In the genomic region with DNA sequence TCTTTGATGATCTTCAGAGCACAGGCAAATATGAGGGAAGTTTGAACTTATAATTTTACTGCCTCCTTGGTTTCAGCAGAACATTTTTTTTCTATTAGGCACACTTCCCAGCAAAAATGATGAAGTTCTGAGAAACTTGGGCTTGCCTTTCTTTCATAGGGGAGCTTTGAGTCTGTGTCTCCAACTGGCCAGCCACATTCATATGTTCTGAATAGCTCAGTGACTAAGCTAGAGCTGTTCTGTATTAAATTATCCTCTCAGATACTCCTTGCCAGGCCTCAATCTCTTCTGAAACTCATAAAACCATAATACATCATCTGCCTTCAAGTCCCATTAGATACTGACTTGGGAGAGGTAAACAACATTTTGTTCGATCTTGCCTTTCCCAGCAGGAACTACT, we compare ENCODE assay signal across 23 cellular contexts.
"Had no signal": no experiment of that assay in that cellular context is flagged by ENCODE, and none has a peak within 500 bp of the region (broad histone marks: within the 10 kb centered on the region; RNA-seq: fewer than 3 reads in every experiment).

No MANE protein-coding gene starts in this region.

- H3K4me3 ChIP-seq: lung, suprapubic skin, upper lobe of left lung had no signal

- DNase-seq: activated CD4-positive, alpha-beta T cell treated with anti-CD3 and anti-CD28 coated beads, Interleukin-2, amount 50 U/mL, for 1 hour; activated CD4-positive, CD25-positive, alpha-beta regulatory T cell treated with anti-CD3 and anti-CD28 coated beads, Interleukin-2, amount 50 U/mL, for 72 hours; activated CD8-positive, alpha-beta memory T cell treated with anti-CD3 and anti-CD28 coated beads, Interleukin-2, amount 50 U/mL, for 4 hours; activated effector memory CD4-positive, alpha-beta T cell treated with Interleukin-2 at 50 U/mL for 16 hours; activated naive CD4-positive, alpha-beta T cell treated with anti-CD3 and anti-CD28 coated beads, Interleukin-2, amount 10 ng/mL, durations not matched to agents 7 days and 5 days; activated naive CD8-positive, alpha-beta T cell treated with anti-CD3 and anti-CD28 coated beads, Interleukin-2, amount 50 U/mL, for 24 hours; activated T-cell treated with anti-CD3 and anti-CD28 coated beads, Interleukin-2, amount 50 U/mL, for 4 hours; effector CD8-positive, alpha-beta T cell; hypothalamus; islet precursor cell; left colon; nephron progenitor cell; nucleus accumbens; posterior cingulate gyrus; retina; stimulated activated CD4-positive, alpha-beta T cell treated with anti-CD3 and anti-CD28 coated beads, Interleukin-2, amount 100 ng/mL, for 24 hours; stimulated activated naive CD8-positive, alpha-beta T cell treated with anti-CD3 and anti-CD28 coated beads, Interleukin-15, Interleukin-2, amounts not matched to agents 100 U/mL and 50 U/mL, for 24 hours; T-helper 2 cell; upper lobe of left lung had no signal

- H3K4me1 ChIP-seq: suprapubic skin, upper lobe of left lung had no signal

- ATAC-seq: activated naive CD8-positive, alpha-beta T cell treated with anti-CD3 and anti-CD28 coated beads, Interleukin-2, amount 50 U/mL, for 24 hours; activated T-cell treated with anti-CD3 and anti-CD28 coated beads, Interleukin-2, amount 50 U/mL, for 4 hours; esophagus mucosa; left colon; stimulated activated naive CD8-positive, alpha-beta T cell treated with anti-CD3 and anti-CD28 coated beads, Interleukin-15, Interleukin-2, amounts not matched to agents 100 U/mL and 50 U/mL, for 24 hours had no signal

- H3K9me3 ChIP-seq: suprapubic skin, upper lobe of left lung had no signal

- H3K27ac ChIP-seq: suprapubic skin, upper lobe of left lung, VCaP had no signal

- H3K27me3 ChIP-seq: suprapubic skin, upper lobe of left lung had no signal

- H3K36me3 ChIP-seq: suprapubic skin, upper lobe of left lung had no signal
